27 cellular contexts compared by ENCODE assay signal in genomic region chr4:11634283-11634682, GRCh38.
A peak's percentile ranks its signal among the peaks of the same experiment; 100 is the strongest.
DNase-seq lines count a peak whose midpoint lies in the region; ATAC-seq, FAIRE-seq and TF ChIP-seq lines count a peak whose summit lies in the region.
"Had no signal": no experiment of that assay in that cellular context is flagged by ENCODE, and none has a peak within 500 bp of the region (broad histone marks: within the 10 kb centered on the region; RNA-seq: fewer than 3 reads in every experiment).

No MANE protein-coding gene starts in this region.

- H3K4me3 Mint-ChIP-seq in CD8-positive, alpha-beta memory T cell, result no peak overlapping the region
- H3K4me3 Mint-ChIP-seq: CD14-positive monocyte; naive thymus-derived CD8-positive, alpha-beta T cell; WTC11 had no signal

- no peak overlapping the region for H2AFZ ChIP-seq in IMR-90 (replicated peaks; ENCODE audit: low read length, poor library complexity)

- in situ Hi-C loops in IMR-90 (cut with MboI; ENCODE audit: low sequenced_read_pairs), result no loop called here

- H3K56ac ChIP-seq in IMR-90 (ENCODE audit: extremely low read depth, insufficient read depth, low read length), result no peak overlapping the region

- TF ChIP-seq POLR2A in IMR-90 (IDR thresholded peaks at IDR 0.05; ENCODE audit: low read depth, low read length), result no peak

- no TSS peak for BruUV-seq in IMR-90 (replicated peaks; lab: Mats Ljungman, UMichigan)

- no peak overlapping the region for H4K5ac ChIP-seq in IMR-90 (ENCODE audit: low read depth, low read length)

- no peaks in the 10 kb centered on the region for H3K4me1 Mint-ChIP-seq in CD8-positive, alpha-beta memory T cell
- H3K4me1 Mint-ChIP-seq: CD14-positive monocyte had no signal

- H2BK20ac ChIP-seq in IMR-90 (ENCODE audit: low read depth, low read length), result peak overlapping the region; percentile 56

- peaks cover 0 to 7% (median 4%) of the 10 kb centered on the region in 5 donors for H3K9me3 Mint-ChIP-seq in CD8-positive, alpha-beta memory T cell

- intact Hi-C loops in IMR-90 (cut with micrococcal nuclease), result no loop called here

- H4K91ac ChIP-seq in IMR-90 (ENCODE audit: insufficient read depth, low read depth, low read length), result no peak overlapping the region

- H3K27ac Mint-ChIP-seq in CD8-positive, alpha-beta memory T cell, result no peak overlapping the region
- H3K27ac Mint-ChIP-seq: activated naive CD4-positive, alpha-beta T cell treated with anti-CD3 and anti-CD28 coated beads, Interleukin-2, amount 50 U/mL, for 72 hours; CD14-positive monocyte; naive thymus-derived CD8-positive, alpha-beta T cell; WTC11 had no signal

- H3K27me3 ChIP-seq in IMR-90 (ENCODE audit: control insufficient read depth, insufficient read depth, low read length), result no peaks in the 10 kb centered on the region
- H3K27me3 ChIP-seq in RWPE2 (ENCODE audit: insufficient read depth, poor library complexity, severe bottlenecking), result no peaks in the 10 kb centered on the region
- H3K27me3 ChIP-seq in foreskin keratinocyte, result no peaks in the 10 kb centered on the region
- no peaks in the 10 kb centered on the region for H3K27me3 ChIP-seq in small intestine (ENCODE audit: control insufficient read depth in 2 of 2, insufficient read depth in 2 of 2, low read length in 2 of 2)
- H3K27me3 ChIP-seq in CD8-positive, alpha-beta memory T cell (ENCODE audit: insufficient read depth, low read length, poor library complexity, severe bottlenecking), result no peaks in the 10 kb centered on the region
- H3K27me3 ChIP-seq: heart left ventricle, testis had no signal

- no CpG with 5 or more reads among the region's 2 CpGs for WGBS in IMR-90 (ENCODE audit: extremely low coverage in 2 of 2, insufficient read length in 1 of 2), 2 experiments
- WGBS in small intestine, 3 donors, result 19 to 63% (median 36%) methylated on average over 2 of the region's 2 CpGs

- DNase-seq in IMR-90 (no peak), RWPE2 (ENCODE audit: low spot score) (no peak), foreskin keratinocyte (peak in 1 of 2 donors; percentile 65), small intestine (peak; percentile 90), NCI-H2029 treated with DMSO at 0.1 percent for 48 hours (lab: John Stamatoyannopoulos, UW) (no peak), NCI-H2029 (lab: John Stamatoyannopoulos, UW) (no peak)
- DNase-seq in CD8-positive, alpha-beta memory T cell, result no peak
- DNase-seq: activated CD4-positive, alpha-beta T cell treated with anti-CD3 and anti-CD28 coated beads, Interleukin-2, amount 50 U/mL, for 48 hours; activated CD8-positive, alpha-beta memory T cell treated with anti-CD3 and anti-CD28 coated beads, Interleukin-2, amount 50 U/mL, for 4 hours; aorta; caudate nucleus; dermis blood vessel endothelial cell; heart left ventricle; naive thymus-derived CD8-positive, alpha-beta T cell; NCI-H1436 treated with DMSO at 0.1 percent for 48 hours; NCI-H524 treated with DMSO at 0.1 percent for 48 hours; right cardiac atrium; stimulated activated CD4-positive, alpha-beta T cell treated with anti-CD3 and anti-CD28 coated beads, Interleukin-12 subunit alpha, Interleukin-12 subunit beta, amount 100 ng/mL, for 4 hours; stimulated activated CD4-positive, alpha-beta T cell treated with anti-CD3 and anti-CD28 coated beads, Interleukin-4, amount 100 ng/mL, for 24 hours; stimulated activated naive CD4-positive, alpha-beta T cell; T-helper 9 cell; testis had no signal

- no peak overlapping the region for H3K4me2 ChIP-seq in IMR-90 (ENCODE audit: low read depth, low read length)

- peak overlapping the region; percentile 30; the same call in 1 of the 2 replicates for H2BK120ac ChIP-seq in IMR-90 (ENCODE audit: low read depth, low read length)

- H3K36me3 ChIP-seq in IMR-90 (ENCODE audit: control insufficient read depth, insufficient read depth, low read length), result no peaks in the 10 kb centered on the region
- no peaks in the 10 kb centered on the region for H3K36me3 ChIP-seq in RWPE2 (ENCODE audit: low read depth)
- no peaks in the 10 kb centered on the region for H3K36me3 ChIP-seq in small intestine (ENCODE audit: control insufficient read depth in 2 of 2, insufficient read depth in 2 of 2, low read length in 2 of 2)
- H3K36me3 ChIP-seq in CD8-positive, alpha-beta memory T cell (ENCODE audit: insufficient read depth, low read length), result no peaks in the 10 kb centered on the region
- H3K36me3 ChIP-seq: heart left ventricle had no signal

- H4K20me1 ChIP-seq in IMR-90 (ENCODE audit: insufficient read depth, low read length), result no peaks in the 10 kb centered on the region

- H2BK5ac ChIP-seq in IMR-90 (ENCODE audit: low read depth, low read length, poor library complexity, severe bottlenecking), result no peak overlapping the region

- H3K4ac ChIP-seq in IMR-90 (ENCODE audit: low read depth, low read length), result 0 out of 2 replicates have a peak overlapping the region, but pooled peaks have one; percentile 34

- H3K9me3 ChIP-seq in IMR-90 (ENCODE audit: control insufficient read depth, insufficient read depth, low read length) (peaks cover 2% of the 10 kb centered on the region; the same call in 1 of the 2 replicates), RWPE2 (ENCODE audit: severe bottlenecking) (no peaks in the 10 kb centered on the region), small intestine (ENCODE audit: control insufficient read depth, low read depth) (no peaks in the 10 kb centered on the region)
- no peaks in the 10 kb centered on the region for H3K9me3 ChIP-seq in CD8-positive, alpha-beta memory T cell (ENCODE audit: low read length)
- H3K9me3 ChIP-seq: testis had no signal

- H3K9ac ChIP-seq in IMR-90 (ENCODE audit: low read depth, low read length), result no peak overlapping the region

- H2BK15ac ChIP-seq in IMR-90 (ENCODE audit: low read depth, low read length), result peak overlapping the region; percentile 37; the same call in 2 of the 3 replicates

- TF ChIP-seq CTCF in IMR-90 (conservative IDR thresholded peaks at IDR 0.05; ENCODE audit: low read depth, low read length) (no peak), RWPE2 (IDR thresholded peaks at IDR 0.05; ENCODE audit: poor library complexity, severe bottlenecking) (peak; percentile 14), foreskin keratinocyte (conservative IDR thresholded peaks at IDR 0.05) (no peak)

- dilution Hi-C loops in IMR-90 (cut with HindIII; ENCODE audit: low sequenced_read_pairs, unreplicated experiment), result no loop called here

- H3K14ac ChIP-seq in IMR-90 (replicated peaks; ENCODE audit: low read depth, low read length), result no peak overlapping the region

- H3K23ac ChIP-seq in IMR-90 (ENCODE audit: low read depth, low read length), result no peak overlapping the region

- no peaks in the 10 kb centered on the region for H3K27me3 Mint-ChIP-seq in CD8-positive, alpha-beta memory T cell

- no peak overlapping the region; the same call in 1 of the 2 replicates for H2AK5ac ChIP-seq in IMR-90 (ENCODE audit: low read depth, low read length)

- H3K9me1 ChIP-seq in IMR-90 (ENCODE audit: insufficient read depth, low read length), result no peaks in the 10 kb centered on the region; the same call in none of the 2 replicates

- H3K18ac ChIP-seq in IMR-90 (ENCODE audit: low read depth, low read length), result peak overlapping the region; percentile 6; the same call in 1 of the 2 replicates

- TF ChIP-seq RAD21 in IMR-90 (IDR thresholded peaks at IDR 0.05; ENCODE audit: low read length), result no peak

- H3K79me1 ChIP-seq in IMR-90 (ENCODE audit: low read depth in 1 of 2, low read length in 2 of 2), result no peaks in the 10 kb centered on the region

- ATAC-seq in IMR-90 (ENCODE audit: low read depth) (no peak), RWPE2 (ENCODE audit: low read depth) (no peak), foreskin keratinocyte (no peak)
- ATAC-seq: activated naive CD4-positive, alpha-beta T cell treated with anti-CD3 and anti-CD28 coated beads, Interleukin-2, amount 50 U/mL, for 72 hours; heart left ventricle; K562; naive thymus-derived CD8-positive, alpha-beta T cell; right cardiac atrium; Right ventricle myocardium inferior; WTC11 had no signal

- CTCF ChIA-PET in IMR-90 (lab: Yijun Ruan, JAX), result interaction anchor here (0.6 kb wide), 1 partner anchor 160 kb away, joined by 3 read pairs; no protein-coding TSS in a partner anchor
- CTCF ChIA-PET in CD8-positive, alpha-beta memory T cell (lab: Charles Lee), result no interaction called here

- H3K4me3 ChIP-seq in IMR-90 (ENCODE audit: insufficient read depth, low read depth, low read length), result no peak overlapping the region
- no peak overlapping the region for H3K4me3 ChIP-seq in RWPE2 (ENCODE audit: severe bottlenecking)
- H3K4me3 ChIP-seq in small intestine (ENCODE audit: low read depth in 1 of 2, low read length in 2 of 2), result no peak overlapping the region
- no peak overlapping the region for H3K4me3 ChIP-seq in CD8-positive, alpha-beta memory T cell (ENCODE audit: low read length)
- H3K4me3 ChIP-seq: heart left ventricle, K562, testis had no signal

- POLR2A ChIA-PET in IMR-90 (lab: Charles Lee; ENCODE audit: unreplicated experiment), result no interaction called here
- POLR2A ChIA-PET in CD8-positive, alpha-beta memory T cell (lab: Charles Lee), result no interaction called here

- no peaks in the 10 kb centered on the region for H3K36me3 Mint-ChIP-seq in CD8-positive, alpha-beta memory T cell
- H3K36me3 Mint-ChIP-seq: CD14-positive monocyte had no signal

- peaks cover 11% of the 10 kb centered on the region for H3K4me1 ChIP-seq in IMR-90 (ENCODE audit: control insufficient read depth, insufficient read depth, low read length)
- H3K4me1 ChIP-seq in RWPE2 (ENCODE audit: insufficient read depth, poor library complexity, severe bottlenecking), result peaks cover 51% of the 10 kb centered on the region
- H3K4me1 ChIP-seq in foreskin keratinocyte, result peaks cover 50% of the 10 kb centered on the region
- H3K4me1 ChIP-seq in small intestine (ENCODE audit: control insufficient read depth in 2 of 2, insufficient read depth in 1 of 2, low read depth in 1 of 2, low read length in 1 of 2), result no peaks in the 10 kb centered on the region
- H3K4me1 ChIP-seq in CD8-positive, alpha-beta memory T cell (ENCODE audit: insufficient read depth, low read length), result no peaks in the 10 kb centered on the region
- H3K4me1 ChIP-seq: testis had no signal

- peak overlapping the region in 1 of 2 experiments; percentile 62; a peak in 1 of 4 replicates for H4K8ac ChIP-seq in IMR-90 (ENCODE audit: low read depth in 2 of 2, low read length in 2 of 2)

- no peak overlapping the region for H2AK9ac ChIP-seq in IMR-90 (replicated peaks; ENCODE audit: low read depth, low read length, poor library complexity)

- no peak for FAIRE-seq in small intestine (lab: Jason Lieb, UNC)
- FAIRE-seq: K562 had no signal

- H3K27ac ChIP-seq in IMR-90 (ENCODE audit: insufficient read depth, low read length) (no peak overlapping the region), RWPE2 (ENCODE audit: poor library complexity, severe bottlenecking) (peak overlapping the region; percentile 87), foreskin keratinocyte (peak overlapping the region; percentile 100), small intestine (ENCODE audit: low read depth in 1 of 2, low read length in 1 of 2) (no peak overlapping the region)
- no peak overlapping the region for H3K27ac ChIP-seq in CD8-positive, alpha-beta memory T cell (ENCODE audit: low read depth, low read length)
- H3K27ac ChIP-seq: heart left ventricle, testis had no signal

TF ChIP-seq in IMR-90, 13 proteins besides CTCF, POLR2A, EP300 and RAD21 (continues in another document):
- TF ChIP-seq CHD1 (IDR thresholded peaks at IDR 0.05; ENCODE audit: low read depth, low read length) (no peak), FOS (IDR thresholded peaks at IDR 0.05; ENCODE audit: low read depth, low read length) (no peak), SMC3 (IDR thresholded peaks at IDR 0.05; ENCODE audit: low read depth, low read length) (no peak)

Comparison
In these comparisons a context has a peak if more than half of its experiments do, and no peak if none do; other contexts are left out.
1. H3K27ac ChIP-seq: peak in RWPE2 (single experiment) and foreskin keratinocyte (single experiment); none in IMR-90 (single experiment), small intestine (0 of 2) and CD8-positive, alpha-beta memory T cell (single experiment).